In the genomic region with DNA sequence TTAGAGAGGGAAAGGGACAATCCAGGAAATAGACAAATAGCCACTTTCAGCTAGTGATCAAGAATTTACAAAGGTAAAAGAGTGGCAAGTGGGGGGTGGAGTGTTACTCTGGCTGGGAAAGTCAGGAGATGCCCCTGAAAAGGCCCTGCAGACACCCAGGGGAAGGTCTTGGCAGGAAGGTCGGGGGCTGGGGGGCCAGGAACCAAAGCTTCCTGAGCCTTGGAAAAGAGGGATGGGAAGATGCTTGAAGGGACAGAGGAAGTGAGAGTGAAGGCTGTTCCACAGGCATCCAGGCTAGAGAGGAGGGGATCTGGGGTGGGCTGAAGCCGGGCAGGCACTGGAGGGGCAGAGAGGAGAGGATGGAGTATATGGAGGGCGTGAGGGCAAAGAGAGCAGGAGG, we compare ENCODE assay signal across 21 cellular contexts. TPM values are rescaled to one million over a fixed set of nuclear protein-coding genes. Genes with fewer than 3 reads are reported as not detected.
DNase-seq lines count a peak whose midpoint lies in the region; ATAC-seq, FAIRE-seq and TF ChIP-seq lines count a peak whose summit lies in the region.
"Had no signal": no experiment of that assay in that cellular context is flagged by ENCODE, and none has a peak within 500 bp of the region (broad histone marks: within the 10 kb centered on the region; RNA-seq: fewer than 3 reads in every experiment).

No MANE protein-coding gene starts in this region.

- H3K9me3 Mint-ChIP-seq in progenitor cell of endocrine pancreas (ENCODE audit: low read depth), result no peaks in the 10 kb centered on the region

- H3K18ac ChIP-seq in H1 (ENCODE audit: extremely low read depth, low read length), result no peak overlapping the region

- 90% methylated on average over 3 of the region's 3 CpGs; no CpG with 5 or more reads in 1 of the 2 experiments for WGBS in H1 (ENCODE audit: extremely low coverage in 1 of 2, insufficient coverage in 1 of 2, insufficient read length in 1 of 2, insufficient replicate concordance in 2 of 2, low coverage in 1 of 2, low lambda C conversion rate in 2 of 2, missing lambda C conversion rate in 1 of 2), 2 experiments

- no peaks in the 10 kb centered on the region for H3K9me3 ChIP-seq in H1 (ENCODE audit: insufficient read depth in 2 of 2, low read depth in 1 of 2, low read length in 1 of 2)
- no peaks in the 10 kb centered on the region for H3K9me3 ChIP-seq in A673 (ENCODE audit: low read depth, low read length, poor library complexity, severe bottlenecking)
- no peaks in the 10 kb centered on the region for H3K9me3 ChIP-seq in lower lobe of right lung
- H3K9me3 ChIP-seq: HAP-1, SJCRH30 had no signal

- H2BK15ac ChIP-seq in H1 (ENCODE audit: low read length), result 0 out of 2 replicates have a peak overlapping the region, but pooled peaks have one; percentile 61

- CTCF ChIA-PET in H1 (lab: Charles Lee; ENCODE audit: partially characterized antibody), result interaction anchor here (0.8 kb wide), 1 partner anchor 22 kb away, joined by 3 read pairs; no protein-coding TSS in a partner anchor
- CTCF ChIA-PET in A673 (lab: Charles Lee), result no interaction called here

- no peak overlapping the region for H4K5ac ChIP-seq in H1 (ENCODE audit: insufficient read length, low read depth, low read length)

- peaks cover 12% of the 10 kb centered on the region; the same call in 1 of the 2 replicates for H3K23me2 ChIP-seq in H1 (ENCODE audit: low read depth, low read length)

- TF ChIP-seq EP300 in H1 (IDR thresholded peaks at IDR 0.05; ENCODE audit: borderline replicate concordance in 1 of 2, low read depth in 2 of 2, low read length in 2 of 2), result no peak

- DNase-seq in D341Med (ENCODE audit: low spot score) (peak; percentile 3), H1 (ENCODE audit: low read depth in 1 of 2, low spot score in 2 of 2) (no peak), mesenteric fat pad (ENCODE audit: low spot score) (peak; percentile 57), progenitor cell of endocrine pancreas (ENCODE audit: low spot score, unreplicated experiment) (no peak), NCI-H1092 (lab: John Stamatoyannopoulos, UW) (no peak), DMS79 treated with DMSO at 0.1 percent for 48 hours (lab: John Stamatoyannopoulos, UW) (no peak), A673 (ENCODE audit: low spot score) (no peak), lower lobe of right lung (no peak)
- DNase-seq: DMS153, EL, NCI-H1436, NCI-H2029, NCI-H2171, NCI-H446, NCI-H69, SJCRH30 had no signal

- H3K4me1 ChIP-seq in H1 (replicated peaks in 1 of 4; ENCODE audit: control insufficient read depth in 3 of 4, insufficient read depth in 4 of 4, low read length in 3 of 4) (peaks cover 0 to 17% (median 4%) of the 10 kb centered on the region in 4 experiments; a peak in 6 of 7 replicates), A673 (ENCODE audit: insufficient read depth, low read length, poor library complexity, severe bottlenecking) (peaks cover 33% of the 10 kb centered on the region), lower lobe of right lung (peaks cover 62% of the 10 kb centered on the region)

- H3K79me1 ChIP-seq in H1 (ENCODE audit: low read depth, low read length), result no peaks in the 10 kb centered on the region

- H3K79me2 ChIP-seq in H1 (ENCODE audit: control insufficient read depth in 1 of 2, insufficient read depth in 2 of 2, low read length in 2 of 2), result no peaks in the 10 kb centered on the region

- intact Hi-C loops in A673 (cut with micrococcal nuclease; ENCODE audit: unreplicated experiment) (no loop called here), lower lobe of right lung (cut with DNase I) (no loop called here)

- no peak overlapping the region for H3K14ac ChIP-seq in H1 (ENCODE audit: insufficient read length)

- H4K20me1 ChIP-seq in H1 (replicated peaks in 1 of 2; ENCODE audit: control insufficient read depth in 1 of 2, insufficient read depth in 2 of 2, low read length in 2 of 2), result no peaks in the 10 kb centered on the region

- H3K27me3 Mint-ChIP-seq in progenitor cell of endocrine pancreas, result peaks cover 3% of the 10 kb centered on the region

- H3K4me3 Mint-ChIP-seq in progenitor cell of endocrine pancreas (ENCODE audit: low read depth), result no peak overlapping the region

- H2BK12ac ChIP-seq in H1 (ENCODE audit: low read depth, low read length), result 0 out of 2 replicates have a peak overlapping the region, but pooled peaks have one; percentile 9

- no peak overlapping the region for H4K91ac ChIP-seq in H1 (replicated peaks; ENCODE audit: insufficient read length, low read length)

- H3K27ac ChIP-seq in H1 (ENCODE audit: low read depth, low read length) (no peak overlapping the region), A673 (ENCODE audit: low read depth, low read length, poor library complexity, severe bottlenecking) (no peak overlapping the region), lower lobe of right lung (no peak overlapping the region)
- H3K27ac ChIP-seq: C4-2B, SJCRH30 had no signal

- TF ChIP-seq POLR2A in H1 (IDR thresholded peaks at IDR 0.05; ENCODE audit: control extremely low read depth in 1 of 2, low read depth in 2 of 2, low read length in 2 of 2), result no peak

- TF ChIP-seq RAD21 in H1 (IDR thresholded peaks at IDR 0.05 in 1 of 2, conservative IDR thresholded peaks at IDR 0.05 in 1 of 2; ENCODE audit: low read depth in 2 of 2, low read length in 2 of 2), result no peak

- no peak overlapping the region for H3K23ac ChIP-seq in H1 (ENCODE audit: insufficient read length)

- H3K9ac ChIP-seq in H1 (replicated peaks in 1 of 4; ENCODE audit: extremely low read depth in 1 of 4, low read depth in 3 of 4, low read length in 3 of 4), result no peak overlapping the region

- no peaks in the 10 kb centered on the region for H3K36me3 Mint-ChIP-seq in progenitor cell of endocrine pancreas (ENCODE audit: insufficient read depth)

- TF ChIP-seq CTCF in H1 (IDR thresholded peaks at IDR 0.05; ENCODE audit: control extremely low read depth in 1 of 3, insufficient read depth in 1 of 3, low read depth in 1 of 3, low read length in 3 of 3) (no peak), progenitor cell of endocrine pancreas (IDR thresholded peaks at IDR 0.05; ENCODE audit: unreplicated experiment) (no peak), A673 (conservative IDR thresholded peaks at IDR 0.05; ENCODE audit: low read depth, low read length) (no peak), lower lobe of right lung (IDR thresholded peaks at IDR 0.05) (no peak)

- no peak for FAIRE-seq in H1 (lab: Jason Lieb, UNC)
- FAIRE-seq: GM19239, K562 had no signal

- H2BK120ac ChIP-seq in H1 (replicated peaks; ENCODE audit: low read depth, low read length), result no peak overlapping the region

- H3K36me3 ChIP-seq in H1 (ENCODE audit: control insufficient read depth in 2 of 4, insufficient read depth in 4 of 4, low read length in 3 of 4) (no peaks in the 10 kb centered on the region), A673 (ENCODE audit: insufficient read depth, low read length, poor library complexity, severe bottlenecking) (no peaks in the 10 kb centered on the region), lower lobe of right lung (no peaks in the 10 kb centered on the region)
- H3K36me3 ChIP-seq: HAP-1, SJCRH30 had no signal

- H2BK5ac ChIP-seq in H1 (ENCODE audit: low read depth, low read length), result no peak overlapping the region

- ATAC-seq in lower lobe of right lung, result no peak
- ATAC-seq: K562 had no signal

- H4K8ac ChIP-seq in H1 (ENCODE audit: extremely low read depth, insufficient read depth, low read length), result no peak overlapping the region

- H3K4ac ChIP-seq in H1 (replicated peaks; ENCODE audit: insufficient read length, low read depth, low read length), result no peak overlapping the region

- H3K4me2 ChIP-seq in H1 (ENCODE audit: insufficient read depth in 1 of 2, low read depth in 2 of 2, low read length in 2 of 2), result no peak overlapping the region

- no peak overlapping the region for H2AFZ ChIP-seq in H1 (ENCODE audit: low read length)

- H3K27me3 ChIP-seq in H1 (replicated peaks in 1 of 4; ENCODE audit: control insufficient read depth in 3 of 4, extremely low read depth in 1 of 4, insufficient read depth in 3 of 4, low read length in 3 of 4) (peaks cover 0 to 13% (median 7%) of the 10 kb centered on the region in 4 experiments; a peak in 6 of 7 replicates), A673 (replicated peaks; ENCODE audit: insufficient read depth, low read depth, low read length, poor library complexity) (no peaks in the 10 kb centered on the region), lower lobe of right lung (ENCODE audit: low read depth) (no peaks in the 10 kb centered on the region)

- no peak overlapping the region for H3K56ac ChIP-seq in H1 (replicated peaks; ENCODE audit: insufficient read length, low read depth, low read length)

- H3K27ac Mint-ChIP-seq in progenitor cell of endocrine pancreas, result peak overlapping the region; percentile 48

- no TSS peak for BruUV-seq in A673 (replicated peaks; lab: Mats Ljungman, UMichigan)

- peaks cover 59% of the 10 kb centered on the region for H3K4me1 Mint-ChIP-seq in progenitor cell of endocrine pancreas (ENCODE audit: low read depth)

- H3K4me3 ChIP-seq in H1 (ENCODE audit: extremely low read depth in 1 of 4, insufficient read depth in 2 of 4, low read depth in 3 of 4, low read length in 4 of 4) (no peak overlapping the region), A673 (ENCODE audit: low read depth, low read length, poor library complexity, severe bottlenecking) (no peak overlapping the region), lower lobe of right lung (no peak overlapping the region)
- H3K4me3 ChIP-seq: HAP-1, K562, SJCRH30 had no signal

- H2AK5ac ChIP-seq in H1 (ENCODE audit: low read depth, low read length), result no peak overlapping the region

- POLR2A ChIA-PET in H1 (lab: Charles Lee; ENCODE audit: partially characterized antibody) (interaction anchor here (0.7 kb wide), 1 partner anchor 45 kb away, joined by 3 read pairs; no protein-coding TSS in a partner anchor), A673 (lab: Charles Lee; ENCODE audit: low non-redundant PET) (no interaction called here)

- H2BK20ac ChIP-seq in H1 (ENCODE audit: low read length), result 0 out of 2 replicates have a peak overlapping the region, but pooled peaks have one; percentile 48

TF ChIP-seq in H1, 55 proteins besides CTCF, POLR2A, EP300 and RAD21 (continues in another document):
- TF ChIP-seq CBX5 (IDR thresholded peaks at IDR 0.05; ENCODE audit: low read depth, low read length) (no peak), HDAC6 (IDR thresholded peaks at IDR 0.05; ENCODE audit: low read depth, low read length) (no peak), ZNF274 (IDR thresholded peaks at IDR 0.05; ENCODE audit: borderline replicate concordance, extremely low read depth, low read length) (no peak)

RNA-seq across cellular contexts. Expression of a gene that starts 3.9 kb away (rescaled TPM):
- 9.9 and 11.0 TPM in 2 replicates for total RNA-seq in H1 (2021; fragmentation: NEBNext Ultra II Directional; extraction: Animal tissue kit (Norgen Biotek cat#: 25700))
- polyA plus RNA-seq in H1 (2011; rRNA removed), result 16.2 and 20.4 TPM in 2 replicates
- 13.4 TPM for polyA plus RNA-seq in H1 (2011; cell fraction: cytosol; rRNA removed)
- polyA plus RNA-seq in H1 (2011; cell fraction: nucleus; rRNA removed), result 13.5 TPM
- 7.9 to 9.4 TPM (median 8.6 TPM) in 4 replicates for polyA plus RNA-seq in H1 (2012, experiment 1 of 2)
- polyA plus RNA-seq in H1 (2012, experiment 2 of 2), result 12.2 TPM
- polyA plus RNA-seq in H1 (2013, experiment 1 of 2), result 9.0 TPM
- 10.0 TPM for polyA plus RNA-seq in H1 (2013, experiment 2 of 2)
- 6.5 and 8.2 TPM in 2 replicates for polyA minus RNA-seq in H1 (2011; rRNA and poly(A)+ RNA removed)
- 4.6 TPM for polyA minus RNA-seq in H1 (2011; cell fraction: cytosol; rRNA and poly(A)+ RNA removed)
- polyA minus RNA-seq in H1 (2011; cell fraction: nucleus; rRNA and poly(A)+ RNA removed), result 9.5 TPM
- 56.4 TPM for total RNA-seq in mesenteric fat pad
- 17.4 and 18.9 TPM in 2 replicates for total RNA-seq in progenitor cell of endocrine pancreas
- 13.8 and 15.4 TPM in 2 replicates for total RNA-seq in A673 (2021)
- total RNA-seq in lower lobe of right lung, result 21.7 TPM
- total RNA-seq: OCI-LY7 had no signal

Comparison
In these comparisons a context has a peak if more than half of its experiments do, and no peak if none do; other contexts are left out.
1. DNase-seq: peak in D341Med (single experiment) and mesenteric fat pad (single experiment); none in H1 (0 of 2), progenitor cell of endocrine pancreas (single experiment), NCI-H1092 (single experiment), DMS79 treated with DMSO at 0.1 percent for 48 hours (single experiment), A673 (single experiment) and lower lobe of right lung (single experiment).